In genomic region chr18:8607776-8608682, GRCh38 we compare ENCODE assay signal across 1 cellular context.
TF ChIP-seq lines count a peak whose summit lies in the region.

No MANE protein-coding gene starts in this region.

TF ChIP-seq in HepG2, 621 proteins besides CTCF, POLR2A, EP300 and RAD21 (continued from another document):
- TF ChIP-seq ZNF687 (CRISPR knock-in tag; IDR thresholded peaks at IDR 0.05) (peak; percentile 56), ZNF121 (CRISPR knock-in tag; IDR thresholded peaks at IDR 0.05) (no peak), HNRNPK (IDR thresholded peaks at IDR 0.05; ENCODE audit: low read depth, low read length, poor library complexity, severe bottlenecking) (no peak), ZNF354B (CRISPR knock-in tag; IDR thresholded peaks at IDR 0.05) (no peak), NFE2L2 (IDR thresholded peaks at IDR 0.05; ENCODE audit: low read length) (no peak), FOXA1 (IDR thresholded peaks at IDR 0.05) (no peak), FOXA1 (CRISPR knock-in tag; IDR thresholded peaks at IDR 0.05) (no peak), ZNF616 (CRISPR knock-in tag; IDR thresholded peaks at IDR 0.05; ENCODE audit: low read depth) (no peak), ZBTB40 (IDR thresholded peaks at IDR 0.05) (no peak), ZBTB40 (CRISPR knock-in tag; IDR thresholded peaks at IDR 0.05) (no peak), ASH2L (IDR thresholded peaks at IDR 0.05; ENCODE audit: insufficient read length, low read depth, low read length) (peak; percentile 2), ZNF598 (CRISPR knock-in tag; IDR thresholded peaks at IDR 0.05; ENCODE audit: borderline replicate concordance) (no peak), ATAD3A (CRISPR knock-in tag; IDR thresholded peaks at IDR 0.05) (no peak), ZNF713 (CRISPR knock-in tag; IDR thresholded peaks at IDR 0.05) (no peak), POLR2AphosphoS5 (IDR thresholded peaks at IDR 0.05; ENCODE audit: low read depth, low read length) (no peak), RFXAP (CRISPR knock-in tag; IDR thresholded peaks at IDR 0.05; ENCODE audit: borderline replicate concordance) (no peak), MAX (IDR thresholded peaks at IDR 0.05) (0 out of 2 replicates have a peak, but pooled peaks have one; percentile 0), ZFY (CRISPR knock-in tag; IDR thresholded peaks at IDR 0.05) (peak; percentile 32), SKIL (CRISPR knock-in tag; IDR thresholded peaks at IDR 0.05; ENCODE audit: borderline replicate concordance) (no peak), NAIF1 (CRISPR knock-in tag; IDR thresholded peaks at IDR 0.05; ENCODE audit: borderline replicate concordance) (no peak), ZNF256 (CRISPR knock-in tag; conservative IDR thresholded peaks at IDR 0.05) (no peak), HMGA1 (CRISPR knock-in tag; conservative IDR thresholded peaks at IDR 0.05) (no peak)
- TF ChIP-seq, protein P1, sequence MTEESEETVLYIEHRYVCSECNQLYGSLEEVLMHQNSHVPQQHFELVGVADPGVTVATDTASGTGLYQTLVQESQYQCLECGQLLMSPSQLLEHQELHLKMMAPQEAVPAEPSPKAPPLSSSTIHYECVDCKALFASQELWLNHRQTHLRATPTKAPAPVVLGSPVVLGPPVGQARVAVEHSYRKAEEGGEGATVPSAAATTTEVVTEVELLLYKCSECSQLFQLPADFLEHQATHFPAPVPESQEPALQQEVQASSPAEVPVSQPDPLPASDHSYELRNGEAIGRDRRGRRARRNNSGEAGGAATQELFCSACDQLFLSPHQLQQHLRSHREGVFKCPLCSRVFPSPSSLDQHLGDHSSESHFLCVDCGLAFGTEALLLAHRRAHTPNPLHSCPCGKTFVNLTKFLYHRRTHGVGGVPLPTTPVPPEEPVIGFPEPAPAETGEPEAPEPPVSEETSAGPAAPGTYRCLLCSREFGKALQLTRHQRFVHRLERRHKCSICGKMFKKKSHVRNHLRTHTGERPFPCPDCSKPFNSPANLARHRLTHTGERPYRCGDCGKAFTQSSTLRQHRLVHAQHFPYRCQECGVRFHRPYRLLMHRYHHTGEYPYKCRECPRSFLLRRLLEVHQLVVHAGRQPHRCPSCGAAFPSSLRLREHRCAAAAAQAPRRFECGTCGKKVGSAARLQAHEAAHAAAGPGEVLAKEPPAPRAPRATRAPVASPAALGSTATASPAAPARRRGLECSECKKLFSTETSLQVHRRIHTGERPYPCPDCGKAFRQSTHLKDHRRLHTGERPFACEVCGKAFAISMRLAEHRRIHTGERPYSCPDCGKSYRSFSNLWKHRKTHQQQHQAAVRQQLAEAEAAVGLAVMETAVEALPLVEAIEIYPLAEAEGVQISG (CRISPR knock-in tag; IDR thresholded peaks at IDR 0.05) = peak; percentile 56
